ENCODE assay signal across 19 cellular contexts in genomic region chr7:134627109-134627774, GRCh38. TPM values are rescaled to one million over a fixed set of nuclear protein-coding genes. Genes with fewer than 3 reads are reported as not detected.
DNase-seq lines count a peak whose midpoint lies in the region; ATAC-seq, FAIRE-seq and TF ChIP-seq lines count a peak whose summit lies in the region.
"Had no signal": no experiment of that assay in that cellular context is flagged by ENCODE, and none has a peak within 500 bp of the region (broad histone marks: within the 10 kb centered on the region; RNA-seq: fewer than 3 reads in every experiment).

No MANE protein-coding gene starts in this region.

- no peak overlapping the region for H3K4me3 ChIP-seq in astrocyte (ENCODE audit: insufficient read depth, low read depth, low read length)
- H3K4me3 ChIP-seq in MM.1S (ENCODE audit: low read length), result no peak overlapping the region
- no peak overlapping the region for H3K4me3 ChIP-seq in mucosa of descending colon
- H3K4me3 ChIP-seq: HAP-1 had no signal

- no peaks in the 10 kb centered on the region for H3K9me2 ChIP-seq in MM.1S (replicated peaks; ENCODE audit: insufficient read depth, low read length)

- no peak for DNase-seq in activated CD4-positive, alpha-beta T cell treated with anti-CD3 and anti-CD28 coated beads for 36 hours
- DNase-seq in activated CD4-positive, alpha-beta T cell treated with anti-CD3 and anti-CD28 coated beads, Interleukin-2, amount 50 U/mL, for 1 hour, result no peak
- DNase-seq in astrocyte (ENCODE audit: low read depth) (no peak), MM.1S (no peak), NCI-H146 treated with DMSO at 0.1 percent for 48 hours (lab: John Stamatoyannopoulos, UW; ENCODE audit: unreplicated experiment) (no peak), mucosa of descending colon (no peak)
- DNase-seq: 8988T; C1 segment of cervical spinal cord; Calu3; CD4-positive, alpha-beta memory T cell; COR-L47; DMS153; DMS79 treated with DMSO at 0.1 percent for 48 hours; GF-D8; GOT3; HFFc6 had no signal

- CTCF ChIA-PET in activated CD4-positive, alpha-beta T cell treated with anti-CD3 and anti-CD28 coated beads for 36 hours (lab: Charles Lee), result interaction anchor here (0.6 to 1.1 kb wide), 2 partner anchors 19 to 131 kb away, joined by 5 read pairs; no protein-coding TSS in a partner anchor

- TF ChIP-seq CTCF in astrocyte (IDR thresholded peaks at IDR 0.05; ENCODE audit: insufficient read depth, low read depth, low read length) (no peak), MM.1S (IDR thresholded peaks at IDR 0.05; ENCODE audit: low read length) (no peak), mucosa of descending colon (IDR thresholded peaks at IDR 0.05) (no peak)

- no peak overlapping the region for H3K4me3 Mint-ChIP-seq in activated CD4-positive, alpha-beta T cell treated with anti-CD3 and anti-CD28 coated beads for 36 hours
- H3K4me3 Mint-ChIP-seq in astrocyte (ENCODE audit: unreplicated experiment), result peak overlapping the region; percentile 3
- H3K4me3 Mint-ChIP-seq: CD4-positive, alpha-beta memory T cell; HFFc6 had no signal

- H3K4me1 Mint-ChIP-seq in activated CD4-positive, alpha-beta T cell treated with anti-CD3 and anti-CD28 coated beads for 36 hours, result peaks cover 2% of the 10 kb centered on the region
- peaks cover 9% of the 10 kb centered on the region for H3K4me1 Mint-ChIP-seq in astrocyte (ENCODE audit: low read depth, unreplicated experiment)
- H3K4me1 Mint-ChIP-seq: CD4-positive, alpha-beta memory T cell had no signal

- no peaks in the 10 kb centered on the region for H3K27me3 ChIP-seq in astrocyte (ENCODE audit: insufficient read depth, low read length)
- H3K27me3 ChIP-seq in MM.1S (replicated peaks; ENCODE audit: insufficient read depth, low read length), result no peaks in the 10 kb centered on the region

- H3K79me2 ChIP-seq in astrocyte (ENCODE audit: insufficient read depth, low read length) (no peaks in the 10 kb centered on the region), MM.1S (ENCODE audit: low read length) (no peaks in the 10 kb centered on the region)

- intact Hi-C loops in activated CD4-positive, alpha-beta T cell treated with anti-CD3 and anti-CD28 coated beads for 36 hours (cut with DNase I, micrococcal nuclease), result no loop called here
- intact Hi-C loops in mucosa of descending colon (cut with DNase I, micrococcal nuclease), result no loop called here

- H4K20me1 ChIP-seq in astrocyte (ENCODE audit: insufficient read depth, low read length) (no peaks in the 10 kb centered on the region), MM.1S (ENCODE audit: insufficient read depth, low read length) (no peaks in the 10 kb centered on the region)

- ATAC-seq in activated CD4-positive, alpha-beta T cell treated with anti-CD3 and anti-CD28 coated beads for 36 hours, result peak; percentile 26
- peak; percentile 47 for ATAC-seq in HG02610 (IDR thresholded peaks at IDR 0.05; ENCODE audit: unreplicated experiment)
- no peak for ATAC-seq in mucosa of descending colon

- H3F3A ChIP-seq in MM.1S (ENCODE audit: insufficient read depth, low read length), result no peaks in the 10 kb centered on the region

- H3K27ac ChIP-seq in astrocyte (ENCODE audit: low read depth, low read length), result no peak overlapping the region
- no peak overlapping the region for H3K27ac ChIP-seq in MM.1S (ENCODE audit: low read length)

- FAIRE-seq in astrocyte (lab: Jason Lieb, UNC), result no peak
- FAIRE-seq: H54 had no signal

- no peaks in the 10 kb centered on the region for H3K9me3 ChIP-seq in astrocyte (ENCODE audit: insufficient read depth, low read depth, low read length)
- H3K9me3 ChIP-seq in MM.1S (replicated peaks; ENCODE audit: insufficient read depth, low read length), result no peaks in the 10 kb centered on the region
- no peaks in the 10 kb centered on the region for H3K9me3 ChIP-seq in mucosa of descending colon
- H3K9me3 ChIP-seq: HAP-1 had no signal

- H3K9ac ChIP-seq in astrocyte (ENCODE audit: low read length), result no peak overlapping the region
- no peak overlapping the region for H3K9ac ChIP-seq in MM.1S (ENCODE audit: low read length)

- H2AFZ ChIP-seq in astrocyte (ENCODE audit: low read depth, low read length) (no peak overlapping the region), MM.1S (ENCODE audit: low read length) (no peak overlapping the region)

- no peak overlapping the region for H3K4me2 ChIP-seq in astrocyte (ENCODE audit: low read length)
- H3K4me2 ChIP-seq in MM.1S (ENCODE audit: low read depth, low read length), result no peak overlapping the region

- no peak overlapping the region for H3K27ac Mint-ChIP-seq in activated CD4-positive, alpha-beta T cell treated with anti-CD3 and anti-CD28 coated beads for 36 hours
- H3K27ac Mint-ChIP-seq in astrocyte (ENCODE audit: unreplicated experiment), result no peak overlapping the region
- H3K27ac Mint-ChIP-seq: CD4-positive, alpha-beta memory T cell; HFFc6 had no signal

- H3K4me1 ChIP-seq in astrocyte (ENCODE audit: insufficient read depth, low read length) (no peaks in the 10 kb centered on the region), MM.1S (ENCODE audit: low read length) (no peaks in the 10 kb centered on the region), mucosa of descending colon (ENCODE audit: low read depth) (no peaks in the 10 kb centered on the region)
- H3K4me1 ChIP-seq: HAP-1 had no signal

- H3K36me3 ChIP-seq in astrocyte (ENCODE audit: insufficient read depth, low read length), result no peaks in the 10 kb centered on the region
- no peaks in the 10 kb centered on the region for H3K36me3 ChIP-seq in MM.1S (replicated peaks; ENCODE audit: insufficient read depth, low read length)
- H3K36me3 ChIP-seq in mucosa of descending colon (ENCODE audit: low read depth), result no peaks in the 10 kb centered on the region
- H3K36me3 ChIP-seq: HAP-1 had no signal

- peaks cover 37% of the 10 kb centered on the region for H3K27me3 Mint-ChIP-seq in activated CD4-positive, alpha-beta T cell treated with anti-CD3 and anti-CD28 coated beads for 36 hours
- H3K27me3 Mint-ChIP-seq in astrocyte (ENCODE audit: low read depth, unreplicated experiment), result no peaks in the 10 kb centered on the region

- no peaks in the 10 kb centered on the region for H3K36me3 Mint-ChIP-seq in activated CD4-positive, alpha-beta T cell treated with anti-CD3 and anti-CD28 coated beads for 36 hours (ENCODE audit: low read depth)
- no peaks in the 10 kb centered on the region for H3K36me3 Mint-ChIP-seq in astrocyte (ENCODE audit: low read depth, unreplicated experiment)
- H3K36me3 Mint-ChIP-seq: CD4-positive, alpha-beta memory T cell had no signal

- POLR2A ChIA-PET in activated CD4-positive, alpha-beta T cell treated with anti-CD3 and anti-CD28 coated beads for 36 hours (lab: Charles Lee), result no interaction called here

- H3K9me3 Mint-ChIP-seq in activated CD4-positive, alpha-beta T cell treated with anti-CD3 and anti-CD28 coated beads for 36 hours (ENCODE audit: low read depth), result no peaks in the 10 kb centered on the region
- H3K9me3 Mint-ChIP-seq in astrocyte (ENCODE audit: unreplicated experiment), result peaks cover 2% of the 10 kb centered on the region
- H3K9me3 Mint-ChIP-seq: CD4-positive, alpha-beta memory T cell; HFFc6 had no signal

RNA-seq across cellular contexts. Expression of gene BPGM, which starts 19.4 kb away (rescaled TPM):
- total RNA-seq in activated CD4-positive, alpha-beta T cell treated with anti-CD3 and anti-CD28 coated beads for 36 hours, result 10 to 100 TPM; 17.5 to 18.6 TPM
- 37.3 and 37.4 TPM in 2 replicates for total RNA-seq in astrocyte
- total RNA-seq in mucosa of descending colon, result 10 to 100 TPM in 1 of 3 donors, 1 to 10 TPM in 2; 9.4 to 17.3 (median 9.4) TPM
